Comparison of ENCODE assay signal across 15 cellular contexts in genomic region chr3:59408047-59408624, GRCh38.
DNase-seq lines count a peak whose midpoint lies in the region; ATAC-seq and TF ChIP-seq lines count a peak whose summit lies in the region.
"Had no signal": no experiment of that assay in that cellular context is flagged by ENCODE, and none has a peak within 500 bp of the region (broad histone marks: within the 10 kb centered on the region; RNA-seq: fewer than 3 reads in every experiment).

No MANE protein-coding gene starts in this region.

- no peak for TF ChIP-seq CTCF in lower lobe of right lung (IDR thresholded peaks at IDR 0.05)

- H3K4me1 ChIP-seq in lower lobe of right lung = no peaks in the 10 kb centered on the region
- H3K4me1 ChIP-seq: adrenal gland, esophagus squamous epithelium had no signal

- H3K27me3 ChIP-seq in lower lobe of right lung (ENCODE audit: low read depth) = no peaks in the 10 kb centered on the region
- H3K27me3 ChIP-seq: adrenal gland, esophagus squamous epithelium had no signal

- peak; percentile 39 for DNase-seq in kidney tubule cell (ENCODE audit: low spot score)
- no peak for DNase-seq in medulla oblongata (ENCODE audit: extremely low spot score)
- no peak for DNase-seq in lower lobe of right lung
- DNase-seq in AG08395 (ENCODE audit: low spot score) = no peak
- no peak for DNase-seq in amygdala (lab: John Stamatoyannopoulos, UW)
- DNase-seq: adrenal gland, C1 segment of cervical spinal cord, esophagus squamous epithelium, midbrain, NCI-H446 treated with DMSO at 0.1 percent for 48 hours, RPMI8226, T-helper 9 cell had no signal

- H3K36me3 ChIP-seq in lower lobe of right lung = no peaks in the 10 kb centered on the region
- H3K36me3 ChIP-seq: adrenal gland, esophagus squamous epithelium had no signal

- peak; percentile 43 for ATAC-seq in GM18873 (IDR thresholded peaks at IDR 0.05; ENCODE audit: low FRiP score, unreplicated experiment)
- ATAC-seq in GM21528 (IDR thresholded peaks at IDR 0.05; ENCODE audit: low FRiP score, unreplicated experiment) = peak; percentile 61
- peak; percentile 55 for ATAC-seq in HG03159 (IDR thresholded peaks at IDR 0.05; ENCODE audit: unreplicated experiment)
- no peak for ATAC-seq in lower lobe of right lung

- intact Hi-C loops in lower lobe of right lung (cut with DNase I) = no loop called here

- no peak overlapping the region for H3K27ac ChIP-seq in lower lobe of right lung
- H3K27ac ChIP-seq: adrenal gland, esophagus squamous epithelium had no signal

- no peaks in the 10 kb centered on the region for H3K9me3 ChIP-seq in lower lobe of right lung
- H3K9me3 ChIP-seq: adrenal gland, esophagus squamous epithelium had no signal

- no peak overlapping the region for H3K4me3 ChIP-seq in lower lobe of right lung
- H3K4me3 ChIP-seq: adrenal gland, esophagus squamous epithelium had no signal

Comparison
In these comparisons a context has a peak if more than half of its experiments do, and no peak if none do; other contexts are left out.
1. ATAC-seq: peak in GM18873 (single experiment), GM21528 (single experiment) and HG03159 (single experiment); none in lower lobe of right lung (0 of 2).